In the genomic region with DNA sequence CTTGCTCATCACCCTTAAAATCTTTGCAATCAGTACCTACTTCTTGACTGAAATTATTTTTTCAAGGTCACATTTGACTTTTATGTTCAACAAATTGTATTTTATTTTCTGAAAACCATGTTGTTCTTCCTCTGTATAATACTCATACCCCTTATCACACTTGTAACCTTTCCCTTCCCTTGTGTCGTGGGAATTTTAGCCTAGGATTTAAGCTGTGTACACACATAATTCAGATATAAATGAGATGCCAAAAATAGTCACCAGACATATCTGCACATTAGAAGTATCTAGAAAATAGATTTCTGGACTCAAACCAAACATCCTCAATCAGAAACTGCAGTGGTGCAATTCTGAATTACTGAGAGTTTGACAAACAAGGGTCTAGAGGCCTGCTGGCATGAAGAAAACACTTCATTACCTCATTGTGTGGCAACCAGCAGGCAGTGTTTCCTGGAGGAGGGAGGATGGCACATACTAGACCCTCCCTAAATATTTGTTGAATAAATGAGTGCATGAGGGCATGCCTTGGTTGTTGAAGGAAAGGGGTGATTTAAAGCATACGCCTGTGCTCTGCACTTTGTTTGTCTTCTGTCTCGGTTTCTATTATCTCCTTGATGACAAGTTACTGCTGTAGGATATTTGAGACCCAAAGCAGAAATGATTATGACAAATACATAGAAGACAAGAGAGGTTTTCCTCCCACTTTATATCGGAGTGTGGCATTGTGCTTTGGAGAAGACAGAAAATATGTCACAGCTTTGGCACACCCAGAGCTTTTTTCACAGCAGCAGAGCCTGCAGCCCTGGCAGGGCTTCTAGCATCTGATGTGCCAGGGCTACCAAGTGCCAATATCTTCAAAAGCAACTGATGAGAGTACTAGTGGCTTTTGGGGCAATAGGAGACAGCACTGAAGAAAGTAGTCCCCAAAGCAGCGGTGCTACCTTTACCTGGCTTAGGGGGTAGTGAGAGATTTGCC, we compare ENCODE assay signal across 2 cellular contexts.
TF ChIP-seq lines count a peak whose summit lies in the region.

No MANE protein-coding gene starts in this region.

TF ChIP-seq in SK-N-SH treated with all-trans-retinoic acid at 6 μM for 48 hours, 23 proteins besides CTCF, POLR2A, EP300 and RAD21 (continued from another document):
- no peak for TF ChIP-seq PPARA (CRISPR knock-in tag; IDR thresholded peaks at IDR 0.05; ENCODE audit: borderline replicate concordance)
- no peak for TF ChIP-seq SNAI2 (CRISPR knock-in tag; IDR thresholded peaks at IDR 0.05)
- no peak for TF ChIP-seq ZNF70 (CRISPR knock-in tag; IDR thresholded peaks at IDR 0.05)
- TF ChIP-seq, protein P1, sequence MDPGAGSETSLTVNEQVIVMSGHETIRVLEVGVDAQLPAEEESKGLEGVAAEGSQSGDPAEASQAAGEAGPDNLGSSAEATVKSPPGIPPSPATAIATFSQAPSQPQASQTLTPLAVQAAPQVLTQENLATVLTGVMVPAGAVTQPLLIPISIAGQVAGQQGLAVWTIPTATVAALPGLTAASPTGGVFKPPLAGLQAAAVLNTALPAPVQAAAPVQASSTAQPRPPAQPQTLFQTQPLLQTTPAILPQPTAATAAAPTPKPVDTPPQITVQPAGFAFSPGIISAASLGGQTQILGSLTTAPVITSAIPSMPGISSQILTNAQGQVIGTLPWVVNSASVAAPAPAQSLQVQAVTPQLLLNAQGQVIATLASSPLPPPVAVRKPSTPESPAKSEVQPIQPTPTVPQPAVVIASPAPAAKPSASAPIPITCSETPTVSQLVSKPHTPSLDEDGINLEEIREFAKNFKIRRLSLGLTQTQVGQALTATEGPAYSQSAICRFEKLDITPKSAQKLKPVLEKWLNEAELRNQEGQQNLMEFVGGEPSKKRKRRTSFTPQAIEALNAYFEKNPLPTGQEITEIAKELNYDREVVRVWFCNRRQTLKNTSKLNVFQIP (CRISPR knock-in tag; IDR thresholded peaks at IDR 0.05; ENCODE audit: borderline replicate concordance, low read depth), result no peak
- TF ChIP-seq, protein P2, sequence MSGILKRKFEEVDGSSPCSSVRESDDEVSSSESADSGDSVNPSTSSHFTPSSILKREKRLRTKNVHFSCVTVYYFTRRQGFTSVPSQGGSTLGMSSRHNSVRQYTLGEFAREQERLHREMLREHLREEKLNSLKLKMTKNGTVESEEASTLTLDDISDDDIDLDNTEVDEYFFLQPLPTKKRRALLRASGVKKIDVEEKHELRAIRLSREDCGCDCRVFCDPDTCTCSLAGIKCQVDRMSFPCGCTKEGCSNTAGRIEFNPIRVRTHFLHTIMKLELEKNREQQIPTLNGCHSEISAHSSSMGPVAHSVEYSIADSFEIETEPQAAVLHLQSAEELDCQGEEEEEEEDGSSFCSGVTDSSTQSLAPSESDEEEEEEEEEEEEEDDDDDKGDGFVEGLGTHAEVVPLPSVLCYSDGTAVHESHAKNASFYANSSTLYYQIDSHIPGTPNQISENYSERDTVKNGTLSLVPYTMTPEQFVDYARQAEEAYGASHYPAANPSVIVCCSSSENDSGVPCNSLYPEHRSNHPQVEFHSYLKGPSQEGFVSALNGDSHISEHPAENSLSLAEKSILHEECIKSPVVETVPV (CRISPR knock-in tag; IDR thresholded peaks at IDR 0.05), result no peak
- no peak for TF ChIP-seq OSR1 (CRISPR knock-in tag; IDR thresholded peaks at IDR 0.05)
- TF ChIP-seq ESRRG (CRISPR knock-in tag; IDR thresholded peaks at IDR 0.05), result no peak
- TF ChIP-seq RARB (CRISPR knock-in tag; IDR thresholded peaks at IDR 0.05), result no peak
- TF ChIP-seq, protein P3, sequence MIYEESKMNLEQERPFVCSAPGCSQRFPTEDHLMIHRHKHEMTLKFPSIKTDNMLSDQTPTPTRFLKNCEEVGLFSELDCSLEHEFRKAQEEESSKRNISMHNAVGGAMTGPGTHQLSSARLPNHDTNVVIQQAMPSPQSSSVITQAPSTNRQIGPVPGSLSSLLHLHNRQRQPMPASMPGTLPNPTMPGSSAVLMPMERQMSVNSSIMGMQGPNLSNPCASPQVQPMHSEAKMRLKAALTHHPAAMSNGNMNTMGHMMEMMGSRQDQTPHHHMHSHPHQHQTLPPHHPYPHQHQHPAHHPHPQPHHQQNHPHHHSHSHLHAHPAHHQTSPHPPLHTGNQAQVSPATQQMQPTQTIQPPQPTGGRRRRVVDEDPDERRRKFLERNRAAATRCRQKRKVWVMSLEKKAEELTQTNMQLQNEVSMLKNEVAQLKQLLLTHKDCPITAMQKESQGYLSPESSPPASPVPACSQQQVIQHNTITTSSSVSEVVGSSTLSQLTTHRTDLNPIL (CRISPR knock-in tag; IDR thresholded peaks at IDR 0.05; ENCODE audit: low read depth), result no peak
- TF ChIP-seq GLIS3 (CRISPR knock-in tag; IDR thresholded peaks at IDR 0.05), result no peak
- TF ChIP-seq, protein P4, sequence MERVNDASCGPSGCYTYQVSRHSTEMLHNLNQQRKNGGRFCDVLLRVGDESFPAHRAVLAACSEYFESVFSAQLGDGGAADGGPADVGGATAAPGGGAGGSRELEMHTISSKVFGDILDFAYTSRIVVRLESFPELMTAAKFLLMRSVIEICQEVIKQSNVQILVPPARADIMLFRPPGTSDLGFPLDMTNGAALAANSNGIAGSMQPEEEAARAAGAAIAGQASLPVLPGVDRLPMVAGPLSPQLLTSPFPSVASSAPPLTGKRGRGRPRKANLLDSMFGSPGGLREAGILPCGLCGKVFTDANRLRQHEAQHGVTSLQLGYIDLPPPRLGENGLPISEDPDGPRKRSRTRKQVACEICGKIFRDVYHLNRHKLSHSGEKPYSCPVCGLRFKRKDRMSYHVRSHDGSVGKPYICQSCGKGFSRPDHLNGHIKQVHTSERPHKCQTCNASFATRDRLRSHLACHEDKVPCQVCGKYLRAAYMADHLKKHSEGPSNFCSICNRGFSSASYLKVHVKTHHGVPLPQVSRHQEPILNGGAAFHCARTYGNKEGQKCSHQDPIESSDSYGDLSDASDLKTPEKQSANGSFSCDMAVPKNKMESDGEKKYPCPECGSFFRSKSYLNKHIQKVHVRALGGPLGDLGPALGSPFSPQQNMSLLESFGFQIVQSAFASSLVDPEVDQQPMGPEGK (CRISPR knock-in tag; IDR thresholded peaks at IDR 0.05; ENCODE audit: borderline replicate concordance), result no peak
- no peak for TF ChIP-seq ARNTL (CRISPR knock-in tag; IDR thresholded peaks at IDR 0.05; ENCODE audit: borderline replicate concordance, low read depth)
TF ChIP-seq in SK-N-SH treated with all-trans-retinoic acid at 6 μM for 48 hours: peak in this region for 0.

TF ChIP-seq in SK-N-SH, 30 proteins besides CTCF, POLR2A, EP300 and RAD21 (continued from another document):
- TF ChIP-seq ZBTB33 (IDR thresholded peaks at IDR 0.05; ENCODE audit: borderline replicate concordance, low read depth) (no peak), YY1 (IDR thresholded peaks at IDR 0.05; ENCODE audit: low read depth) (no peak), CHD2 (IDR thresholded peaks at IDR 0.05; ENCODE audit: low read length, partially characterized antibody) (no peak), ELF1 (IDR thresholded peaks at IDR 0.05) (no peak)
TF ChIP-seq in SK-N-SH: peak in this region for 0.
